ENCODE assay signal across 6 cellular contexts in genomic region chr19:43595605-43595998, GRCh38. TPM values are rescaled to one million over a fixed set of nuclear protein-coding genes. Genes with fewer than 3 reads are reported as not detected.
DNase-seq lines count a peak whose midpoint lies in the region; ATAC-seq and TF ChIP-seq lines count a peak whose summit lies in the region.

No MANE protein-coding gene starts in this region.

- WGBS in mammary epithelial cell (ENCODE audit: low coverage, missing lambda C conversion rate), result 3% methylated on average over 18 of the region's 18 CpGs
- no CpG with 5 or more reads among the region's 18 CpGs for WGBS in neuronal stem cell (ENCODE audit: extremely low coverage in 2 of 2, insufficient read length in 2 of 2, insufficient replicate concordance in 1 of 2), 2 donors

- H3K18ac ChIP-seq in neuronal stem cell (ENCODE audit: low read length), result peak overlapping the region; percentile 74

- no peak overlapping the region for H2AK5ac ChIP-seq in neuronal stem cell (ENCODE audit: low read depth, low read length)

- no peak for TF ChIP-seq CTCF in AG04449 (IDR thresholded peaks at IDR 0.05; ENCODE audit: insufficient read depth, low read length, missing control alignments)
- TF ChIP-seq CTCF in mammary epithelial cell (conservative IDR thresholded peaks at IDR 0.05 in 1 of 2, IDR thresholded peaks at IDR 0.05 in 1 of 2; ENCODE audit: extremely low read depth in 1 of 2, insufficient read depth in 1 of 2, low read depth in 1 of 2, low read length in 2 of 2), result no peak

- H3K9me3 ChIP-seq in mammary epithelial cell (replicated peaks; ENCODE audit: insufficient read depth, low read length) (no peaks in the 10 kb centered on the region), neuronal stem cell (replicated peaks in 1 of 2; ENCODE audit: control insufficient read depth in 2 of 2, insufficient read depth in 1 of 2, low read depth in 1 of 2, low read length in 2 of 2) (no peaks in the 10 kb centered on the region)

- POLR2A ChIA-PET in AG04449 (lab: Yijun Ruan, JAX), result interaction anchor here (0.6 to 1.7 kb wide), 4 partner anchors 11 to 80 kb away, joined by 3 to 6 read pairs (median 4); no protein-coding TSS in a partner anchor

- H3K27me3 ChIP-seq in mammary epithelial cell (ENCODE audit: insufficient read depth, low read length) (no peaks in the 10 kb centered on the region), neuronal stem cell (ENCODE audit: control insufficient read depth in 3 of 3, insufficient read depth in 3 of 3, low read depth in 1 of 3, low read length in 3 of 3) (no peaks in the 10 kb centered on the region)

- H2BK120ac ChIP-seq in neuronal stem cell (ENCODE audit: low read depth, low read length), result no peak overlapping the region

- H2BK12ac ChIP-seq in neuronal stem cell (ENCODE audit: low read length), result no peak overlapping the region

- no peaks in the 10 kb centered on the region for H4K20me1 ChIP-seq in mammary epithelial cell (ENCODE audit: insufficient read depth, low read length)

- peak; percentile 0 for ATAC-seq in HG03025 (IDR thresholded peaks at IDR 0.05; ENCODE audit: low FRiP score, unreplicated experiment)

- no peak overlapping the region for H3K4ac ChIP-seq in neuronal stem cell (ENCODE audit: low read length)

- intact Hi-C loops in mammary epithelial cell (cut with micrococcal nuclease), result loop anchor here (2.0 to 5.0 kb wide), 4 partner anchors 42 to 212 kb away; partner anchors contain the start of gene CADM4

- H3K36me3 ChIP-seq in mammary epithelial cell (ENCODE audit: insufficient read depth, low read length) (peaks cover 12% of the 10 kb centered on the region), neuronal stem cell (replicated peaks in 1 of 2; ENCODE audit: control insufficient read depth in 2 of 2, insufficient read depth in 2 of 2, low read length in 2 of 2) (peaks cover 29 to 67% of the 10 kb centered on the region in 2 donors)

- dilution Hi-C loops in mammary epithelial cell (cut with HindIII; ENCODE audit: low sequenced_read_pairs), result loop anchor here (5.0 kb wide), 1 partner anchor 58 kb away; no protein-coding TSS in a partner anchor

- peaks cover 17% of the 10 kb centered on the region for H3K79me1 ChIP-seq in neuronal stem cell (ENCODE audit: low read depth, low read length)

- in situ Hi-C loops in mammary epithelial cell (cut with MboI; ENCODE audit: low sequenced_read_pairs in 2 of 2), result no loop called here

- H3K14ac ChIP-seq in neuronal stem cell (ENCODE audit: low read length), result no peak overlapping the region

- H3K4me3 ChIP-seq in AG04449 (ENCODE audit: low read depth, low read length) (peak overlapping the region; percentile 76), mammary epithelial cell (replicated peaks in 1 of 3; ENCODE audit: insufficient read depth in 1 of 3, low read depth in 2 of 3, low read length in 3 of 3) (peak overlapping the region; percentile 58 to 67 (median 66)), neuronal stem cell (ENCODE audit: low read length in 2 of 2) (peak overlapping the region; percentile 60 to 83)

- H4K8ac ChIP-seq in neuronal stem cell (ENCODE audit: low read depth, low read length), result no peak overlapping the region

- H2BK15ac ChIP-seq in neuronal stem cell (ENCODE audit: low read length), result no peak overlapping the region

- peaks cover 64% of the 10 kb centered on the region for H3K79me2 ChIP-seq in mammary epithelial cell (ENCODE audit: insufficient read depth, low read length)

- H3K9ac ChIP-seq in mammary epithelial cell (ENCODE audit: insufficient read depth, low read length) (peak overlapping the region; percentile 84), neuronal stem cell (ENCODE audit: low read depth, low read length, poor library complexity) (peak overlapping the region; percentile 80)

- DNase-seq in AG04449 (ENCODE audit: low read depth, low spot score) (no peak), mammary epithelial cell (no peak), neuronal stem cell (ENCODE audit: low spot score) (no peak), KG1 (lab: John Stamatoyannopoulos, UW) (no peak)
- DNase-seq in stimulated activated CD8-positive, alpha-beta memory T cell treated with anti-CD3 and anti-CD28 coated beads, Interleukin-4, amount 100 ng/mL, for 48 hours, result no peak

- H3K4me1 ChIP-seq in mammary epithelial cell (ENCODE audit: insufficient read depth, low read length) (peaks cover 23% of the 10 kb centered on the region), neuronal stem cell (ENCODE audit: control insufficient read depth in 2 of 2, insufficient read depth in 1 of 2, low read depth in 1 of 2, low read length in 2 of 2) (peaks cover 7 to 8% of the 10 kb centered on the region in 2 donors)

- H3K4me2 ChIP-seq in mammary epithelial cell (ENCODE audit: insufficient read depth, low read depth, low read length), result peak overlapping the region; percentile 100
- H3K4me2 ChIP-seq in neuronal stem cell (ENCODE audit: insufficient read depth, low read length, poor library complexity, severe bottlenecking), result peak overlapping the region; percentile 88

- H3K27ac ChIP-seq in mammary epithelial cell (ENCODE audit: insufficient read depth, low read depth, low read length) (peak overlapping the region; percentile 85), neuronal stem cell (replicated peaks; ENCODE audit: low read length) (no peak overlapping the region)

- H4K91ac ChIP-seq in neuronal stem cell (ENCODE audit: low read depth, low read length, poor library complexity), result no peak overlapping the region

- CTCF ChIA-PET in AG04449 (lab: Yijun Ruan, JAX), result interaction anchor here (1.4 to 4.9 kb wide), 15 partner anchors 12 to 217 kb away, joined by 3 to 68 read pairs (median 7); no protein-coding TSS in a partner anchor
- CTCF ChIA-PET in mammary epithelial cell (lab: Charles Lee; ENCODE audit: low non-redundant PET), result interaction anchor here (0.6 to 1.0 kb wide), 2 partner anchors 73 to 184 kb away, joined by 3 read pairs; no protein-coding TSS in a partner anchor

- H2AFZ ChIP-seq in mammary epithelial cell (ENCODE audit: low read depth, low read length), result peak overlapping the region; percentile 82
- H2AFZ ChIP-seq in neuronal stem cell (ENCODE audit: low read length), result peak overlapping the region; percentile 72

- H3K23ac ChIP-seq in neuronal stem cell (ENCODE audit: low read depth, low read length, poor library complexity), result peak overlapping the region; percentile 56

- peak overlapping the region; percentile 42 for H2BK5ac ChIP-seq in neuronal stem cell (ENCODE audit: low read length)

- BruUV-seq in mammary epithelial cell (replicated peaks; lab: Mats Ljungman, UMichigan), result TSS peak; percentile 73

RNA-seq across cellular contexts. Expression of gene IRGQ, which starts 0.3 kb away (rescaled TPM):
- 10 to 100 TPM; 23.5 to 31.2 TPM for total RNA-seq in mammary epithelial cell
- polyA plus RNA-seq in mammary epithelial cell, result 10.2 TPM
- 35.9 TPM for polyA minus RNA-seq in mammary epithelial cell
- polyA plus RNA-seq in neuronal stem cell (2013, experiment 1 of 2), result 8.3 TPM
- 8.4 TPM for polyA plus RNA-seq in neuronal stem cell (2013, experiment 2 of 2)

RNA-seq across cellular contexts. Expression of gene ZNF576, which starts 0.8 kb away (rescaled TPM):
- 10 to 100 TPM; 10.3 to 15.5 TPM for total RNA-seq in mammary epithelial cell
- polyA plus RNA-seq in mammary epithelial cell, result 15.9 TPM
- 4.8 TPM for polyA minus RNA-seq in mammary epithelial cell
- polyA plus RNA-seq in neuronal stem cell (2013, experiment 1 of 2), result 12.5 TPM
- 12.1 TPM for polyA plus RNA-seq in neuronal stem cell (2013, experiment 2 of 2)

RNA-seq across cellular contexts. Expression of gene SRRM5, which starts 16.3 kb away (rescaled TPM):
- under 1 TPM in 1 of 2 donors, not detected in 1; 0.24 TPM for total RNA-seq in mammary epithelial cell
- 0.03 TPM for polyA plus RNA-seq in mammary epithelial cell
- not detected for polyA minus RNA-seq in mammary epithelial cell
- polyA plus RNA-seq in neuronal stem cell (2013, experiment 1 of 2), result 0.20 TPM
- 0.26 TPM for polyA plus RNA-seq in neuronal stem cell (2013, experiment 2 of 2)

RNA-seq across cellular contexts. Expression of gene PINLYP, which starts 20.0 kb away (rescaled TPM):
- under 1 TPM; 0.21 to 0.83 TPM for total RNA-seq in mammary epithelial cell
- 3.5 TPM for polyA plus RNA-seq in mammary epithelial cell
- polyA minus RNA-seq in mammary epithelial cell, result not detected
- polyA plus RNA-seq in neuronal stem cell (2013, experiment 1 of 2), result 8.4 TPM
- 8.4 TPM for polyA plus RNA-seq in neuronal stem cell (2013, experiment 2 of 2)

RNA-seq across cellular contexts. Expression of gene XRCC1, which starts 20.3 kb away (rescaled TPM):
- 10 to 100 TPM; 11.0 to 25.3 TPM for total RNA-seq in mammary epithelial cell
- polyA plus RNA-seq in mammary epithelial cell, result 18.8 TPM
- 30.6 TPM for polyA minus RNA-seq in mammary epithelial cell
- 45.5 TPM for polyA plus RNA-seq in neuronal stem cell (2013, experiment 1 of 2)
- polyA plus RNA-seq in neuronal stem cell (2013, experiment 2 of 2), result 44.7 TPM
